1 cellular context compared by ENCODE assay signal in the genomic region with DNA sequence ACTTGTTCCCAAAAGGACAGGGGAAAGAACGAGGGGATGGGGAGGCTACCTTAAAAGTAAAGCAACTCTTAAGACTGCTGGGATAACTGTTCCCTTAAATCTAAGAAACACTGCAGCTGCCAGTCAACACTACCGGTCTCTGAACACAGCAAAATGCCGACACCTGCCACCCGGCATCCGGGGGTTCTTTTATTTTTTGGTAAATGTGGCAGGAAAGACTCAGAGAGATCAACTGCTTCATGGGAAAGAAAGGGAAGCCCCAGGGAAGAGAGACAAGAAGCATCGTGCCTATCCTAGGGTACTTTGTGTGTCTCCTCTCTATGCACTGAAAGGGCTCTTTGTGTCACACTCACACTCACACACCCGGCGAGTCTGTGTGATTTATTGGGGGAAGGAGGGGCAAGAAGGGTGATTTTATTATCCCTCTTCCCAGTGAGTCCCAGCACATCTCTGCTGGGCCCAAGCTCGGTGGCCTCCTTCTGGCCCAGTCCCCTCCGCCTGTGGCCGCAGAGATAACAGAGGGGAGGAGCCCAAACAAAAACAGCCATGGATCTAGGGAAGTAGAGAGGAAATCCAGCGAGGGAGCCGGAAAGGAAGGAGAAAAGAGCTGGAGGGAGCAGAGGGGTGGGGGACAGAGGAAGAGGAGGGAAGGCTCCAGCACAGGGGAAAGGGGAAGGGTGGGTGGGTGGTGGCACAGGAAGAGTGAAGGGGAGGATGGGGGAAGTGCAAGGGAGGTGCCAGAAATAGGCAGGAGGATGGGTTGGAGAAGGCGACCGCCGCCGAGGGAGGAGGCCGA.
TF ChIP-seq lines count a peak whose summit lies in the region.

No MANE protein-coding gene starts in this region.

TF ChIP-seq in K562, 482 proteins besides CTCF, POLR2A, EP300 and RAD21 (continued from another document and continues in another):
- TF ChIP-seq, protein P1, sequence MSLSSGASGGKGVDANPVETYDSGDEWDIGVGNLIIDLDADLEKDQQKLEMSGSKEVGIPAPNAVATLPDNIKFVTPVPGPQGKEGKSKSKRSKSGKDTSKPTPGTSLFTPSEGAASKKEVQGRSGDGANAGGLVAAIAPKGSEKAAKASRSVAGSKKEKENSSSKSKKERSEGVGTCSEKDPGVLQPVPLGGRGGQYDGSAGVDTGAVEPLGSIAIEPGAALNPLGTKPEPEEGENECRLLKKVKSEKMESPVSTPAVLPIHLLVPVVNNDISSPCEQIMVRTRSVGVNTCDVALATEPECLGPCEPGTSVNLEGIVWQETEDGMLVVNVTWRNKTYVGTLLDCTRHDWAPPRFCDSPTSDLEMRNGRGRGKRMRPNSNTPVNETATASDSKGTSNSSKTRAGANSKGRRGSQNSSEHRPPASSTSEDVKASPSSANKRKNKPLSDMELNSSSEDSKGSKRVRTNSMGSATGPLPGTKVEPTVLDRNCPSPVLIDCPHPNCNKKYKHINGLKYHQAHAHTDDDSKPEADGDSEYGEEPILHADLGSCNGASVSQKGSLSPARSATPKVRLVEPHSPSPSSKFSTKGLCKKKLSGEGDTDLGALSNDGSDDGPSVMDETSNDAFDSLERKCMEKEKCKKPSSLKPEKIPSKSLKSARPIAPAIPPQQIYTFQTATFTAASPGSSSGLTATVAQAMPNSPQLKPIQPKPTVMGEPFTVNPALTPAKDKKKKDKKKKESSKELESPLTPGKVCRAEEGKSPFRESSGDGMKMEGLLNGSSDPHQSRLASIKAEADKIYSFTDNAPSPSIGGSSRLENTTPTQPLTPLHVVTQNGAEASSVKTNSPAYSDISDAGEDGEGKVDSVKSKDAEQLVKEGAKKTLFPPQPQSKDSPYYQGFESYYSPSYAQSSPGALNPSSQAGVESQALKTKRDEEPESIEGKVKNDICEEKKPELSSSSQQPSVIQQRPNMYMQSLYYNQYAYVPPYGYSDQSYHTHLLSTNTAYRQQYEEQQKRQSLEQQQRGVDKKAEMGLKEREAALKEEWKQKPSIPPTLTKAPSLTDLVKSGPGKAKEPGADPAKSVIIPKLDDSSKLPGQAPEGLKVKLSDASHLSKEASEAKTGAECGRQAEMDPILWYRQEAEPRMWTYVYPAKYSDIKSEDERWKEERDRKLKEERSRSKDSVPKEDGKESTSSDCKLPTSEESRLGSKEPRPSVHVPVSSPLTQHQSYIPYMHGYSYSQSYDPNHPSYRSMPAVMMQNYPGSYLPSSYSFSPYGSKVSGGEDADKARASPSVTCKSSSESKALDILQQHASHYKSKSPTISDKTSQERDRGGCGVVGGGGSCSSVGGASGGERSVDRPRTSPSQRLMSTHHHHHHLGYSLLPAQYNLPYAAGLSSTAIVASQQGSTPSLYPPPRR (CRISPR knock-in tag; IDR thresholded peaks at IDR 0.05; ENCODE audit: borderline replicate concordance), result no peak
- TF ChIP-seq TAF7 (tag; IDR thresholded peaks at IDR 0.05) (no peak), ZKSCAN3 (CRISPR knock-in tag; IDR thresholded peaks at IDR 0.05) (no peak), BRD9 (IDR thresholded peaks at IDR 0.05; ENCODE audit: low read depth, partially characterized antibody) (no peak), ZFP36 (IDR thresholded peaks at IDR 0.05; ENCODE audit: low read depth, low read length, partially characterized antibody) (peak; percentile 16), SLC30A9 (CRISPR knock-in tag; IDR thresholded peaks at IDR 0.05) (no peak), ZNF174 (CRISPR knock-in tag; IDR thresholded peaks at IDR 0.05) (no peak), BCL6 (CRISPR knock-in tag; IDR thresholded peaks at IDR 0.05) (no peak), ZNF436 (CRISPR knock-in tag; IDR thresholded peaks at IDR 0.05) (no peak), ZNF57 (CRISPR knock-in tag; IDR thresholded peaks at IDR 0.05) (no peak), POLR3A (IDR thresholded peaks at IDR 0.05; ENCODE audit: borderline replicate concordance, extremely low read depth, insufficient read depth, insufficient read length) (no peak), ETS2 (tag; IDR thresholded peaks at IDR 0.05; ENCODE audit: borderline replicate concordance, poor library complexity, severe bottlenecking) (no peak), SP1 (CRISPR knock-in tag; IDR thresholded peaks at IDR 0.05) (no peak), STAT5B (CRISPR knock-in tag; IDR thresholded peaks at IDR 0.05) (no peak), ZNF445 (CRISPR knock-in tag; IDR thresholded peaks at IDR 0.05; ENCODE audit: low read depth) (no peak), GABPA (tag; conservative IDR thresholded peaks at IDR 0.05; ENCODE audit: low read depth) (peak; percentile 48), KAT7 (CRISPR knock-in tag; IDR thresholded peaks at IDR 0.05; ENCODE audit: borderline replicate concordance) (no peak), EGR1 (conservative IDR thresholded peaks at IDR 0.05) (no peak), ZNF232 (CRISPR knock-in tag; IDR thresholded peaks at IDR 0.05) (no peak), POLR2AphosphoS5 (IDR thresholded peaks at IDR 0.05; ENCODE audit: control insufficient read depth, insufficient read depth, low read depth, low read length) (peak; percentile 70), ZBTB8A (IDR thresholded peaks at IDR 0.05; ENCODE audit: partially characterized antibody) (no peak), JUN (IDR thresholded peaks at IDR 0.05; ENCODE audit: borderline replicate concordance, low read depth, low read length) (no peak), JUN (CRISPR knock-in tag; IDR thresholded peaks at IDR 0.05; ENCODE audit: borderline replicate concordance) (no peak), TEAD4 (IDR thresholded peaks at IDR 0.05; ENCODE audit: low read length) (peak; percentile 35; the same call in 1 of the 2 replicates), TEAD4 (CRISPR knock-in tag; IDR thresholded peaks at IDR 0.05; ENCODE audit: borderline replicate concordance) (no peak), MXI1 (IDR thresholded peaks at IDR 0.05; ENCODE audit: low read depth, low read length) (no peak), LEF1 (IDR thresholded peaks at IDR 0.05) (no peak), NFATC3 (IDR thresholded peaks at IDR 0.05) (no peak), ARID1B (IDR thresholded peaks at IDR 0.05) (peak; percentile 79), ZNF583 (CRISPR knock-in tag; IDR thresholded peaks at IDR 0.05) (no peak), ZNF347 (CRISPR knock-in tag; IDR thresholded peaks at IDR 0.05; ENCODE audit: low read depth) (no peak), MAFG (tag; conservative IDR thresholded peaks at IDR 0.05) (no peak), ZBTB17 (CRISPR knock-in tag; IDR thresholded peaks at IDR 0.05) (no peak), MTF1 (CRISPR knock-in tag; IDR thresholded peaks at IDR 0.05; ENCODE audit: borderline replicate concordance) (no peak), GTF2A2 (tag; IDR thresholded peaks at IDR 0.05) (no peak), RBM15 (IDR thresholded peaks at IDR 0.05; ENCODE audit: insufficient read depth, low read length) (no peak), TBP (optimal IDR thresholded peaks at IDR 0.05; ENCODE audit: low read depth, low read length) (no peak), NFIC (IDR thresholded peaks at IDR 0.05) (0 out of 2 replicates have a peak, but pooled peaks have one; percentile 25), ZNF124 (CRISPR knock-in tag; IDR thresholded peaks at IDR 0.05) (no peak), TAF1 (IDR thresholded peaks at IDR 0.05; ENCODE audit: control insufficient read depth, extremely low read depth, insufficient read depth, low read length, severe bottlenecking) (peak; percentile 30)
- TF ChIP-seq, protein P2, sequence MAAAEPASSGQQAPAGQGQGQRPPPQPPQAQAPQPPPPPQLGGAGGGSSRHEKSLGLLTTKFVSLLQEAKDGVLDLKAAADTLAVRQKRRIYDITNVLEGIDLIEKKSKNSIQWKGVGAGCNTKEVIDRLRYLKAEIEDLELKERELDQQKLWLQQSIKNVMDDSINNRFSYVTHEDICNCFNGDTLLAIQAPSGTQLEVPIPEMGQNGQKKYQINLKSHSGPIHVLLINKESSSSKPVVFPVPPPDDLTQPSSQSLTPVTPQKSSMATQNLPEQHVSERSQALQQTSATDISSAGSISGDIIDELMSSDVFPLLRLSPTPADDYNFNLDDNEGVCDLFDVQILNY (CRISPR knock-in tag; IDR thresholded peaks at IDR 0.05), result no peak
- TF ChIP-seq, protein P3, sequence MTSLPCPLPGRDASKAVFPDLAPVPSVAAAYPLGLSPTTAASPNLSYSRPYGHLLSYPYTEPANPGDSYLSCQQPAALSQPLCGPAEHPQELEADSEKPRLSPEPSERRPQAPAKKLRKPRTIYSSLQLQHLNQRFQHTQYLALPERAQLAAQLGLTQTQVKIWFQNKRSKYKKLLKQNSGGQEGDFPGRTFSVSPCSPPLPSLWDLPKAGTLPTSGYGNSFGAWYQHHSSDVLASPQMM (CRISPR knock-in tag; IDR thresholded peaks at IDR 0.05), result no peak
- TF ChIP-seq, protein P4, sequence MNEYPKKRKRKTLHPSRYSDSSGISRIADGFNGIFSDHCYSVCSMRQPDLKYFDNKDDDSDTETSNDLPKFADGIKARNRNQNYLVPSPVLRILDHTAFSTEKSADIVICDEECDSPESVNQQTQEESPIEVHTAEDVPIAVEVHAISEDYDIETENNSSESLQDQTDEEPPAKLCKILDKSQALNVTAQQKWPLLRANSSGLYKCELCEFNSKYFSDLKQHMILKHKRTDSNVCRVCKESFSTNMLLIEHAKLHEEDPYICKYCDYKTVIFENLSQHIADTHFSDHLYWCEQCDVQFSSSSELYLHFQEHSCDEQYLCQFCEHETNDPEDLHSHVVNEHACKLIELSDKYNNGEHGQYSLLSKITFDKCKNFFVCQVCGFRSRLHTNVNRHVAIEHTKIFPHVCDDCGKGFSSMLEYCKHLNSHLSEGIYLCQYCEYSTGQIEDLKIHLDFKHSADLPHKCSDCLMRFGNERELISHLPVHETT (CRISPR knock-in tag; conservative IDR thresholded peaks at IDR 0.05 in 1 of 2, IDR thresholded peaks at IDR 0.05 in 1 of 2), result no peak
- TF ChIP-seq, protein P5, sequence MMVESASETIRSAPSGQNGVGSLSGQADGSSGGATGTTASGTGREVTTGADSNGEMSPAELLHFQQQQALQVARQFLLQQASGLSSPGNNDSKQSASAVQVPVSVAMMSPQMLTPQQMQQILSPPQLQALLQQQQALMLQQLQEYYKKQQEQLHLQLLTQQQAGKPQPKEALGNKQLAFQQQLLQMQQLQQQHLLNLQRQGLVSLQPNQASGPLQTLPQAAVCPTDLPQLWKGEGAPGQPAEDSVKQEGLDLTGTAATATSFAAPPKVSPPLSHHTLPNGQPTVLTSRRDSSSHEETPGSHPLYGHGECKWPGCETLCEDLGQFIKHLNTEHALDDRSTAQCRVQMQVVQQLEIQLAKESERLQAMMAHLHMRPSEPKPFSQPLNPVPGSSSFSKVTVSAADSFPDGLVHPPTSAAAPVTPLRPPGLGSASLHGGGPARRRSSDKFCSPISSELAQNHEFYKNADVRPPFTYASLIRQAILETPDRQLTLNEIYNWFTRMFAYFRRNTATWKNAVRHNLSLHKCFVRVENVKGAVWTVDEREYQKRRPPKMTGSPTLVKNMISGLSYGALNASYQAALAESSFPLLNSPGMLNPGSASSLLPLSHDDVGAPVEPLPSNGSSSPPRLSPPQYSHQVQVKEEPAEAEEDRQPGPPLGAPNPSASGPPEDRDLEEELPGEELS (CRISPR knock-in tag; IDR thresholded peaks at IDR 0.05; ENCODE audit: borderline replicate concordance), result no peak
- TF ChIP-seq, protein P6, sequence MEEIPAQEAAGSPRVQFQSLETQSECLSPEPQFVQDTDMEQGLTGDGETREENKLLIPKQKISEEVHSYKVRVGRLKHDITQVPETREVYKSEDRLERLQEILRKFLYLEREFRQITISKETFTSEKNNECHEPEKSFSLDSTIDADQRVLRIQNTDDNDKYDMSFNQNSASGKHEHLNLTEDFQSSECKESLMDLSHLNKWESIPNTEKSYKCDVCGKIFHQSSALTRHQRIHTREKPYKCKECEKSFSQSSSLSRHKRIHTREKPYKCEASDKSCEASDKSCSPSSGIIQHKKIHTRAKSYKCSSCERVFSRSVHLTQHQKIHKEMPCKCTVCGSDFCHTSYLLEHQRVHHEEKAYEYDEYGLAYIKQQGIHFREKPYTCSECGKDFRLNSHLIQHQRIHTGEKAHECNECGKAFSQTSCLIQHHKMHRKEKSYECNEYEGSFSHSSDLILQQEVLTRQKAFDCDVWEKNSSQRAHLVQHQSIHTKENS (CRISPR knock-in tag; IDR thresholded peaks at IDR 0.05), result no peak
- TF ChIP-seq, protein P7, sequence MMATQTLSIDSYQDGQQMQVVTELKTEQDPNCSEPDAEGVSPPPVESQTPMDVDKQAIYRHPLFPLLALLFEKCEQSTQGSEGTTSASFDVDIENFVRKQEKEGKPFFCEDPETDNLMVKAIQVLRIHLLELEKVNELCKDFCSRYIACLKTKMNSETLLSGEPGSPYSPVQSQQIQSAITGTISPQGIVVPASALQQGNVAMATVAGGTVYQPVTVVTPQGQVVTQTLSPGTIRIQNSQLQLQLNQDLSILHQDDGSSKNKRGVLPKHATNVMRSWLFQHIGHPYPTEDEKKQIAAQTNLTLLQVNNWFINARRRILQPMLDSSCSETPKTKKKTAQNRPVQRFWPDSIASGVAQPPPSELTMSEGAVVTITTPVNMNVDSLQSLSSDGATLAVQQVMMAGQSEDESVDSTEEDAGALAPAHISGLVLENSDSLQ (IDR thresholded peaks at IDR 0.05), result peak; percentile 55
- TF ChIP-seq, protein P8, sequence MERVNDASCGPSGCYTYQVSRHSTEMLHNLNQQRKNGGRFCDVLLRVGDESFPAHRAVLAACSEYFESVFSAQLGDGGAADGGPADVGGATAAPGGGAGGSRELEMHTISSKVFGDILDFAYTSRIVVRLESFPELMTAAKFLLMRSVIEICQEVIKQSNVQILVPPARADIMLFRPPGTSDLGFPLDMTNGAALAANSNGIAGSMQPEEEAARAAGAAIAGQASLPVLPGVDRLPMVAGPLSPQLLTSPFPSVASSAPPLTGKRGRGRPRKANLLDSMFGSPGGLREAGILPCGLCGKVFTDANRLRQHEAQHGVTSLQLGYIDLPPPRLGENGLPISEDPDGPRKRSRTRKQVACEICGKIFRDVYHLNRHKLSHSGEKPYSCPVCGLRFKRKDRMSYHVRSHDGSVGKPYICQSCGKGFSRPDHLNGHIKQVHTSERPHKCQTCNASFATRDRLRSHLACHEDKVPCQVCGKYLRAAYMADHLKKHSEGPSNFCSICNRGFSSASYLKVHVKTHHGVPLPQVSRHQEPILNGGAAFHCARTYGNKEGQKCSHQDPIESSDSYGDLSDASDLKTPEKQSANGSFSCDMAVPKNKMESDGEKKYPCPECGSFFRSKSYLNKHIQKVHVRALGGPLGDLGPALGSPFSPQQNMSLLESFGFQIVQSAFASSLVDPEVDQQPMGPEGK (CRISPR knock-in tag; IDR thresholded peaks at IDR 0.05; ENCODE audit: borderline replicate concordance), result no peak
- TF ChIP-seq, protein P9, sequence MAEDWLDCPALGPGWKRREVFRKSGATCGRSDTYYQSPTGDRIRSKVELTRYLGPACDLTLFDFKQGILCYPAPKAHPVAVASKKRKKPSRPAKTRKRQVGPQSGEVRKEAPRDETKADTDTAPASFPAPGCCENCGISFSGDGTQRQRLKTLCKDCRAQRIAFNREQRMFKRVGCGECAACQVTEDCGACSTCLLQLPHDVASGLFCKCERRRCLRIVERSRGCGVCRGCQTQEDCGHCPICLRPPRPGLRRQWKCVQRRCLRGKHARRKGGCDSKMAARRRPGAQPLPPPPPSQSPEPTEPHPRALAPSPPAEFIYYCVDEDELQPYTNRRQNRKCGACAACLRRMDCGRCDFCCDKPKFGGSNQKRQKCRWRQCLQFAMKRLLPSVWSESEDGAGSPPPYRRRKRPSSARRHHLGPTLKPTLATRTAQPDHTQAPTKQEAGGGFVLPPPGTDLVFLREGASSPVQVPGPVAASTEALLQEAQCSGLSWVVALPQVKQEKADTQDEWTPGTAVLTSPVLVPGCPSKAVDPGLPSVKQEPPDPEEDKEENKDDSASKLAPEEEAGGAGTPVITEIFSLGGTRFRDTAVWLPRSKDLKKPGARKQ (CRISPR knock-in tag; IDR thresholded peaks at IDR 0.05), result no peak
- TF ChIP-seq, protein P10, sequence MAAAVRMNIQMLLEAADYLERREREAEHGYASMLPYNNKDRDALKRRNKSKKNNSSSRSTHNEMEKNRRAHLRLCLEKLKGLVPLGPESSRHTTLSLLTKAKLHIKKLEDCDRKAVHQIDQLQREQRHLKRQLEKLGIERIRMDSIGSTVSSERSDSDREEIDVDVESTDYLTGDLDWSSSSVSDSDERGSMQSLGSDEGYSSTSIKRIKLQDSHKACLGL (CRISPR knock-in tag; IDR thresholded peaks at IDR 0.05; ENCODE audit: borderline replicate concordance, poor library complexity, severe bottlenecking), result no peak
